ENCODE assay signal across 20 cellular contexts in the genomic region with DNA sequence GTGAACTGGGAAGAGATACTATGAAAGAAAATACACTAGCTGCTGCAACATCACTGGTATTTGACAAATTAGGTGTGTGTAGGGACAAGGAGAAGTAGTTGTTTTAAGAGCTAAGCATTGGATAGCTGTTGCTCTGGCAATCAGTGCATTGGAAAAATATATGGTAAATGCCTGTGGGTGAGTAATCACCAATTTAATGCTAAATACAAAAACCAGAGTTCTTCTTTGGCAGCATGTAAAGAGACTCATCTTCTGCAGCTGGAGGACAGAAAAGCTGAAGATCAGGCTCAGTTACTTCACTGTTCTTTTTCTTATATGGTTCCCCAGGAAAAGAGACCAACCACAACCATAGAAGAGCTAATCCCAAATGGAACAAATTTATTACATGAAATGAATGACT.
DNase-seq lines count a peak whose midpoint lies in the region; ATAC-seq, FAIRE-seq and TF ChIP-seq lines count a peak whose summit lies in the region.
"Had no signal": no experiment of that assay in that cellular context is flagged by ENCODE, and none has a peak within 500 bp of the region (broad histone marks: within the 10 kb centered on the region; RNA-seq: fewer than 3 reads in every experiment).

No MANE protein-coding gene starts in this region.

- H3K27ac ChIP-seq in Karpas-422 (ENCODE audit: low read length) (peak overlapping the region; percentile 47), esophagus muscularis mucosa (replicated peaks in 1 of 4) (no peak overlapping the region)
- H3K27ac ChIP-seq: C4-2B had no signal

- H3K4me1 ChIP-seq in Karpas-422 (ENCODE audit: low read length) (peaks cover 26% of the 10 kb centered on the region), esophagus muscularis mucosa (peaks cover 10 to 31% (median 21%) of the 10 kb centered on the region in 4 donors)

- H3K36me3 ChIP-seq in Karpas-422 (ENCODE audit: insufficient read depth, low read length) (no peaks in the 10 kb centered on the region), bronchial epithelial cell (ENCODE audit: control insufficient read depth, insufficient read depth, low read length) (no peaks in the 10 kb centered on the region), esophagus muscularis mucosa (no peaks in the 10 kb centered on the region)

- no peak overlapping the region for H3K9ac ChIP-seq in Karpas-422 (ENCODE audit: low read length)

- H3K4me2 ChIP-seq in Karpas-422 (ENCODE audit: low read depth, low read length, poor library complexity, severe bottlenecking): peak overlapping the region; percentile 33

- no peak for DNase-seq in Karpas-422
- DNase-seq in bronchial epithelial cell (ENCODE audit: low read depth): peak; percentile 18
- peak; percentile 22 for DNase-seq in fibroblast of mammary gland (ENCODE audit: low read depth)
- no peak for DNase-seq in esophagus muscularis mucosa (ENCODE audit: extremely low spot score)
- DNase-seq in NOMO-1 (lab: John Stamatoyannopoulos, UW; ENCODE audit: unreplicated experiment in 2 of 2): no peak
- no peak for DNase-seq in amygdala (lab: John Stamatoyannopoulos, UW)
- DNase-seq: ACHN; AML-193; CD4-positive, alpha-beta T cell; DMS79 treated with DMSO at 0.1 percent for 48 hours; GF-D8; H7; HFFc6; IMR-90 had no signal

- TF ChIP-seq POLR2A in esophagus muscularis mucosa (IDR thresholded peaks at IDR 0.05; ENCODE audit: low read depth): no peak

- H3K79me2 ChIP-seq in Karpas-422 (ENCODE audit: low read length): no peaks in the 10 kb centered on the region

- H3K9me3 ChIP-seq in Karpas-422 (ENCODE audit: low read length) (no peaks in the 10 kb centered on the region), esophagus muscularis mucosa (no peaks in the 10 kb centered on the region)

- ATAC-seq in activated CD4-positive, CD25-positive, alpha-beta regulatory T cell treated with anti-CD3 and anti-CD28 coated beads, Interleukin-2, amount 50 U/mL, for 24 hours: no peak
- ATAC-seq: HCT116, K562 had no signal

- H3K4me3 ChIP-seq in Karpas-422 (ENCODE audit: low read length): no peak overlapping the region
- no peak overlapping the region for H3K4me3 ChIP-seq in bronchial epithelial cell (ENCODE audit: low read depth, low read length)
- H3K4me3 ChIP-seq in fibroblast of mammary gland (ENCODE audit: control insufficient read depth, low read depth, low read length): no peak overlapping the region
- no peak overlapping the region for H3K4me3 ChIP-seq in esophagus muscularis mucosa
- H3K4me3 ChIP-seq: K562 had no signal

- FAIRE-seq in bronchial epithelial cell (lab: Jason Lieb, UNC): no peak
- FAIRE-seq: A204.1, HTR-8/SVneo, K562 had no signal

- no peaks in the 10 kb centered on the region for H4K20me1 ChIP-seq in Karpas-422 (ENCODE audit: insufficient read depth, low read depth, low read length)

- no peaks in the 10 kb centered on the region for H3K27me3 ChIP-seq in Karpas-422 (ENCODE audit: low read length)
- no peaks in the 10 kb centered on the region for H3K27me3 ChIP-seq in bronchial epithelial cell (ENCODE audit: control insufficient read depth, insufficient read depth, low read length)
- H3K27me3 ChIP-seq in esophagus muscularis mucosa: no peaks in the 10 kb centered on the region

- 0 out of 2 replicates have a peak overlapping the region, but pooled peaks have one; percentile 16 for H2AFZ ChIP-seq in Karpas-422 (ENCODE audit: low read length)

- intact Hi-C loops in esophagus muscularis mucosa (cut with DNase I): no loop called here

- TF ChIP-seq CTCF in bronchial epithelial cell (IDR thresholded peaks at IDR 0.05; ENCODE audit: insufficient read depth, low read length, severe bottlenecking) (no peak), fibroblast of mammary gland (conservative IDR thresholded peaks at IDR 0.05; ENCODE audit: control insufficient read depth, insufficient read depth, low read depth, low read length) (no peak), esophagus muscularis mucosa (IDR thresholded peaks at IDR 0.05) (no peak)

- TF ChIP-seq EP300 in esophagus muscularis mucosa (IDR thresholded peaks at IDR 0.05): no peak

- no peaks in the 10 kb centered on the region for H3K9me2 ChIP-seq in Karpas-422 (replicated peaks; ENCODE audit: insufficient read depth, low read length)

Comparison
In these comparisons a context has a peak if more than half of its experiments do, and no peak if none do; other contexts are left out.
1. DNase-seq: peak in bronchial epithelial cell (single experiment) and fibroblast of mammary gland (single experiment); none in Karpas-422 (single experiment), esophagus muscularis mucosa (single experiment), NOMO-1 (0 of 2) and amygdala (0 of 56).